ENCODE assay signal across 17 cellular contexts in the genomic region with DNA sequence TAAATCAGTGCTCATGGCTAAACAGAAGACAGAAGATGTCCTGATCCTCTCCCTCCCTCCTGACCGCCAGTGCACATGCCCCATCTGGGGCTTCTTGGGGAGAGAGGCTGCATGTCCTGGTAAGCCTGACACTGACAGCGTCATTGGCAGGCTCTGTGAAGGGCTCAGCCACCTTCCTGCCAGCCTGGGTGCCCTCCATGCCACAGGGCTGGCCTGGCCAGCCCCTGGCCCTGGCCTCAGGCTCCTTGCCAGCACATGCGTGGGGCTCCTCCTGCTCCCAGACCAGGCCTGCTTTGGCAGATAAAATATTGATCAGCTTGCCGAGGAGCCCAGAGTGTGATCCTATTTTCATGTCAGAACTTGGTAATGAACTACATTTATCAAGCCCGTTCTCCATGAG.
DNase-seq lines count a peak whose midpoint lies in the region; ATAC-seq, FAIRE-seq and TF ChIP-seq lines count a peak whose summit lies in the region.
"Had no signal": no experiment of that assay in that cellular context is flagged by ENCODE, and none has a peak within 500 bp of the region (broad histone marks: within the 10 kb centered on the region; RNA-seq: fewer than 3 reads in every experiment).

No MANE protein-coding gene starts in this region.

- H2AFZ ChIP-seq in H1 (ENCODE audit: low read length): no peak overlapping the region
- H2AFZ ChIP-seq: GM23248 had no signal

- H3K27ac Mint-ChIP-seq in Caco-2 (ENCODE audit: unreplicated experiment): no peak overlapping the region
- H3K27ac Mint-ChIP-seq: B cell; CD4-positive, alpha-beta T cell had no signal

- H3K18ac ChIP-seq in H1 (ENCODE audit: extremely low read depth, low read length): no peak overlapping the region

- H3K27ac ChIP-seq in WERI-Rb-1: no peak overlapping the region
- H3K27ac ChIP-seq in H1 (ENCODE audit: low read depth, low read length): no peak overlapping the region
- H3K27ac ChIP-seq in pancreas: no peak overlapping the region
- H3K27ac ChIP-seq: GM23248, HL-60 had no signal

- H3K4me2 ChIP-seq in H1 (ENCODE audit: insufficient read depth in 1 of 2, low read depth in 2 of 2, low read length in 2 of 2): no peak overlapping the region

- WGBS in H1 (ENCODE audit: extremely low coverage in 1 of 2, insufficient coverage in 1 of 2, insufficient read length in 1 of 2, insufficient replicate concordance in 2 of 2, low coverage in 1 of 2, low lambda C conversion rate in 2 of 2, missing lambda C conversion rate in 1 of 2), 2 experiments: 84% methylated on average over 5 of the region's 5 CpGs; no CpG with 5 or more reads in 1 of the 2 experiments
- 38 to 43% methylated on average over 5 of the region's 5 CpGs for WGBS in pancreas, 2 donors

- no peak overlapping the region for H3K4me3 ChIP-seq in WERI-Rb-1 (ENCODE audit: low read depth, low read length)
- no peak overlapping the region for H3K4me3 ChIP-seq in H1 (ENCODE audit: extremely low read depth in 1 of 4, insufficient read depth in 2 of 4, low read depth in 3 of 4, low read length in 4 of 4)
- no peak overlapping the region for H3K4me3 ChIP-seq in pancreas
- no peak overlapping the region for H3K4me3 ChIP-seq in Caco-2 (ENCODE audit: low read depth, low read length)
- H3K4me3 ChIP-seq: GM12878, GM23248 had no signal

- no peak overlapping the region for H3K9ac ChIP-seq in H1 (replicated peaks in 1 of 4; ENCODE audit: extremely low read depth in 1 of 4, low read depth in 3 of 4, low read length in 3 of 4)
- H3K9ac ChIP-seq: GM23248 had no signal

- no peak overlapping the region for H3K4ac ChIP-seq in H1 (replicated peaks; ENCODE audit: insufficient read length, low read depth, low read length)

- no peak for FAIRE-seq in H1 (lab: Jason Lieb, UNC)
- FAIRE-seq in pancreas (lab: Jason Lieb, UNC): no peak
- FAIRE-seq: A204.1, GM12878, GM18507 had no signal

- no peak overlapping the region for H2BK5ac ChIP-seq in H1 (ENCODE audit: low read depth, low read length)

- no peak overlapping the region for H4K91ac ChIP-seq in H1 (replicated peaks; ENCODE audit: insufficient read length, low read length)

- H3K56ac ChIP-seq in H1 (replicated peaks; ENCODE audit: insufficient read length, low read depth, low read length): no peak overlapping the region

- H3K79me2 ChIP-seq in H1 (ENCODE audit: control insufficient read depth in 1 of 2, insufficient read depth in 2 of 2, low read length in 2 of 2): no peaks in the 10 kb centered on the region

- no peak for TF ChIP-seq POLR2A in H1 (IDR thresholded peaks at IDR 0.05; ENCODE audit: control extremely low read depth in 1 of 2, low read depth in 2 of 2, low read length in 2 of 2)

- H3K79me1 ChIP-seq in H1 (ENCODE audit: low read depth, low read length): no peaks in the 10 kb centered on the region

- CTCF ChIA-PET in H1 (lab: Charles Lee; ENCODE audit: partially characterized antibody) (interaction anchor here (2.3 kb wide), 1 partner anchor 100 kb away, joined by 8 read pairs; no protein-coding TSS in a partner anchor), Caco-2 (lab: Charles Lee) (interaction anchor here (1.0 kb wide), 1 partner anchor 8 kb away, joined by 3 read pairs; no protein-coding TSS in a partner anchor)

- no peak overlapping the region for H4K5ac ChIP-seq in H1 (ENCODE audit: insufficient read length, low read depth, low read length)

- H3K4me1 ChIP-seq in H1 (replicated peaks in 1 of 4; ENCODE audit: control insufficient read depth in 3 of 4, insufficient read depth in 4 of 4, low read length in 3 of 4): peaks cover 12 to 24% (median 19%) of the 10 kb centered on the region in 4 experiments
- H3K4me1 ChIP-seq in pancreas: peaks cover 0 to 4% (median 0%) of the 10 kb centered on the region in 3 donors
- no peaks in the 10 kb centered on the region for H3K4me1 ChIP-seq in Caco-2

- no peak overlapping the region for H2BK12ac ChIP-seq in H1 (ENCODE audit: low read depth, low read length)

- peaks cover 2% of the 10 kb centered on the region for H3K27me3 Mint-ChIP-seq in Caco-2 (ENCODE audit: insufficient read depth, unreplicated experiment)
- H3K27me3 Mint-ChIP-seq: CD4-positive, alpha-beta T cell had no signal

- no peak for TF ChIP-seq RAD21 in H1 (IDR thresholded peaks at IDR 0.05 in 1 of 2, conservative IDR thresholded peaks at IDR 0.05 in 1 of 2; ENCODE audit: low read depth in 2 of 2, low read length in 2 of 2)

- no peak overlapping the region for H2BK120ac ChIP-seq in H1 (replicated peaks; ENCODE audit: low read depth, low read length)

- H3K9me3 ChIP-seq in WERI-Rb-1 (ENCODE audit: severe bottlenecking) (no peaks in the 10 kb centered on the region), H1 (ENCODE audit: insufficient read depth in 2 of 2, low read depth in 1 of 2, low read length in 1 of 2) (no peaks in the 10 kb centered on the region), pancreas (no peaks in the 10 kb centered on the region), Caco-2 (no peaks in the 10 kb centered on the region)

- TF ChIP-seq CTCF in WERI-Rb-1 (IDR thresholded peaks at IDR 0.05; ENCODE audit: low read depth, low read length): no peak
- TF ChIP-seq CTCF in H1 (IDR thresholded peaks at IDR 0.05; ENCODE audit: control extremely low read depth in 1 of 3, insufficient read depth in 1 of 3, low read depth in 1 of 3, low read length in 3 of 3): no peak
- TF ChIP-seq CTCF in pancreas (IDR thresholded peaks at IDR 0.05): no peak
- no peak for TF ChIP-seq CTCF in Caco-2 (IDR thresholded peaks at IDR 0.05; ENCODE audit: insufficient read depth in 1 of 2, low read depth in 1 of 2, low read length in 1 of 2, severe bottlenecking in 1 of 2, unreplicated experiment in 1 of 2)

- no peak overlapping the region for H2BK15ac ChIP-seq in H1 (ENCODE audit: low read length)

- peak overlapping the region; percentile 20; the same call in 1 of the 2 replicates for H4K8ac ChIP-seq in H1 (ENCODE audit: extremely low read depth, insufficient read depth, low read length)

- no peak overlapping the region for H3K4me3 Mint-ChIP-seq in Caco-2 (ENCODE audit: unreplicated experiment)
- H3K4me3 Mint-ChIP-seq: B cell; CD4-positive, alpha-beta T cell had no signal

- intact Hi-C loops in Right ventricle myocardium inferior (cut with DNase I) (no loop called here), left cardiac atrium (cut with DNase I) (no loop called here), pancreas (cut with DNase I) (no loop called here), Caco-2 (cut with micrococcal nuclease; ENCODE audit: unreplicated experiment) (no loop called here)

- no peaks in the 10 kb centered on the region for H3K9me3 Mint-ChIP-seq in Caco-2 (ENCODE audit: unreplicated experiment)
- H3K9me3 Mint-ChIP-seq: CD4-positive, alpha-beta T cell had no signal

- DNase-seq in Right ventricle myocardium inferior (ENCODE audit: missing footprints) (no peak), left cardiac atrium (no peak), WERI-Rb-1 (peak; percentile 19), H1 (ENCODE audit: low read depth in 1 of 2, low spot score in 2 of 2) (no peak), pancreas (peak in 3 of 6 donors; percentile 12 to 56 (median 26)), Caco-2 (no peak)
- DNase-seq in activated CD8-positive, alpha-beta memory T cell treated with anti-CD3 and anti-CD28 coated beads for 24 hours: no peak
- DNase-seq: C1 segment of cervical spinal cord; CD4-positive, alpha-beta T cell; DMS79; H7 had no signal

- H3K36me3 ChIP-seq in WERI-Rb-1 (no peaks in the 10 kb centered on the region), H1 (ENCODE audit: control insufficient read depth in 2 of 4, insufficient read depth in 4 of 4, low read length in 3 of 4) (no peaks in the 10 kb centered on the region), pancreas (no peaks in the 10 kb centered on the region), Caco-2 (ENCODE audit: control insufficient read depth, insufficient read depth, low read length) (no peaks in the 10 kb centered on the region)

- TF ChIP-seq EP300 in H1 (IDR thresholded peaks at IDR 0.05; ENCODE audit: borderline replicate concordance in 1 of 2, low read depth in 2 of 2, low read length in 2 of 2): no peak

- BruUV-seq in Caco-2 (replicated peaks; lab: Mats Ljungman, UMichigan): no TSS peak

- no peak overlapping the region for H2AK5ac ChIP-seq in H1 (ENCODE audit: low read depth, low read length)

- peak; percentile 73 for ATAC-seq in Right ventricle myocardium inferior
- no peak for ATAC-seq in left cardiac atrium
- ATAC-seq in pancreas: peak in 3 of 4 donors; percentile 32 to 54 (median 36)
- ATAC-seq: GM12878 had no signal

- H4K20me1 ChIP-seq in H1 (replicated peaks in 1 of 2; ENCODE audit: control insufficient read depth in 1 of 2, insufficient read depth in 2 of 2, low read length in 2 of 2): no peaks in the 10 kb centered on the region

- POLR2A ChIA-PET in H1 (lab: Charles Lee; ENCODE audit: partially characterized antibody) (no interaction called here), Caco-2 (lab: Charles Lee) (no interaction called here)

- H3K23ac ChIP-seq in H1 (ENCODE audit: insufficient read length): no peak overlapping the region

- H3K36me3 Mint-ChIP-seq in Caco-2 (ENCODE audit: insufficient read depth, unreplicated experiment): no peaks in the 10 kb centered on the region

- H3K27me3 ChIP-seq in WERI-Rb-1 (ENCODE audit: insufficient read depth, low read depth, severe bottlenecking) (no peaks in the 10 kb centered on the region), H1 (replicated peaks in 1 of 4; ENCODE audit: control insufficient read depth in 3 of 4, extremely low read depth in 1 of 4, insufficient read depth in 3 of 4, low read length in 3 of 4) (peaks cover 0 to 11% (median 7%) of the 10 kb centered on the region in 4 experiments; a peak in 3 of 7 replicates), pancreas (no peaks in the 10 kb centered on the region), Caco-2 (replicated peaks; ENCODE audit: control insufficient read depth, insufficient read depth, low read length) (no peaks in the 10 kb centered on the region)

- no peaks in the 10 kb centered on the region for H3K23me2 ChIP-seq in H1 (ENCODE audit: low read depth, low read length)

- H3K4me1 Mint-ChIP-seq in Caco-2 (ENCODE audit: low read depth, unreplicated experiment): no peaks in the 10 kb centered on the region

- H2BK20ac ChIP-seq in H1 (ENCODE audit: low read length): no peak overlapping the region

- H3K14ac ChIP-seq in H1 (ENCODE audit: insufficient read length): no peak overlapping the region

TF ChIP-seq in H1, 55 proteins besides CTCF, POLR2A, EP300 and RAD21:
- TF ChIP-seq EZH2 (IDR thresholded peaks at IDR 0.05; ENCODE audit: low read depth, low read length, severe bottlenecking): no peak
TF ChIP-seq in H1: peak in this region for 0.

Comparison
In these comparisons a context has a peak if more than half of its experiments do, and no peak if none do; other contexts are left out.
1. ATAC-seq: peak in Right ventricle myocardium inferior (single experiment) and pancreas (3 of 4); none in left cardiac atrium (0 of 2).